In genomic region chr3:129320825-129321487, GRCh38 we compare ENCODE assay signal across 24 cellular contexts.
"Had no signal": no experiment of that assay in that cellular context is flagged by ENCODE, and none has a peak within 500 bp of the region (broad histone marks: within the 10 kb centered on the region; RNA-seq: fewer than 3 reads in every experiment).

No MANE protein-coding gene starts in this region.

- H3K9me3 Mint-ChIP-seq: activated CD4-positive, alpha-beta memory T cell treated with anti-CD3 and anti-CD28 coated beads, Interleukin-2, amount 10 ng/mL, durations not matched to agents 7 days and 5 days; activated naive CD4-positive, alpha-beta T cell treated with anti-CD3 and anti-CD28 coated beads for 36 hours; activated T-helper 17 cell treated with anti-CD3 and anti-CD28 coated beads, Interleukin-2, amount 50 U/mL, for 72 hours; T-cell had no signal

- H3K4me3 Mint-ChIP-seq: activated CD4-positive, alpha-beta memory T cell treated with anti-CD3 and anti-CD28 coated beads, Interleukin-2, amount 10 ng/mL, durations not matched to agents 7 days and 5 days; activated naive CD4-positive, alpha-beta T cell treated with anti-CD3 and anti-CD28 coated beads for 36 hours; activated naive CD8-positive, alpha-beta T cell; activated T-helper 17 cell treated with anti-CD3 and anti-CD28 coated beads, Interleukin-2, amount 50 U/mL, for 72 hours; T-cell had no signal

- DNase-seq: activated CD4-positive, alpha-beta memory T cell treated with anti-CD3 and anti-CD28 coated beads, Interleukin-2, amount 10 ng/mL, durations not matched to agents 7 days and 5 days; activated CD4-positive, alpha-beta T cell treated with anti-CD3 and anti-CD28 coated beads, Interleukin-2, amount 50 U/mL, for 1 hour; activated CD4-positive, CD25-positive, alpha-beta regulatory T cell; activated gamma-delta T cell; activated naive CD4-positive, alpha-beta T cell treated with anti-CD3 and anti-CD28 coated beads for 36 hours; activated T-cell treated with anti-CD3 and anti-CD28 coated beads for 4 hours; activated T-cell treated with anti-CD3 and anti-CD28 coated beads, Interleukin-2, amount 50 U/mL, for 48 hours; amygdala; brain microvascular endothelial cell; Kasumi-1; NCI-H1105 treated with DMSO at 0.1 percent for 48 hours; NCI-H146; NCI-H187 treated with DMSO at 0.1 percent for 48 hours; NCI-H2171; NCI-H2227 treated with DMSO at 0.1 percent for 48 hours; NCI-H510A; NCI-H526 treated with DMSO at 0.1 percent for 48 hours; NCI-H82; SIG-M5; T-cell had no signal

- ATAC-seq: activated T-helper 17 cell treated with anti-CD3 and anti-CD28 coated beads, Interleukin-2, amount 50 U/mL, for 72 hours; T-cell had no signal

- H3K27ac ChIP-seq: brain microvascular endothelial cell, SK-N-MC, VCaP had no signal

- H3K4me1 Mint-ChIP-seq: activated T-helper 17 cell treated with anti-CD3 and anti-CD28 coated beads, Interleukin-2, amount 50 U/mL, for 72 hours had no signal

- H3K27me3 ChIP-seq: brain microvascular endothelial cell had no signal

- H3K36me3 ChIP-seq: brain microvascular endothelial cell had no signal

- H3K27me3 Mint-ChIP-seq: activated CD4-positive, alpha-beta memory T cell treated with anti-CD3 and anti-CD28 coated beads, Interleukin-2, amount 10 ng/mL, durations not matched to agents 7 days and 5 days; activated naive CD8-positive, alpha-beta T cell; activated T-helper 17 cell treated with anti-CD3 and anti-CD28 coated beads, Interleukin-2, amount 50 U/mL, for 72 hours; T-cell had no signal

- H3K36me3 Mint-ChIP-seq: activated naive CD8-positive, alpha-beta T cell; T-cell had no signal

- H3K27ac Mint-ChIP-seq: activated CD4-positive, alpha-beta memory T cell treated with anti-CD3 and anti-CD28 coated beads, Interleukin-2, amount 10 ng/mL, durations not matched to agents 7 days and 5 days; activated naive CD4-positive, alpha-beta T cell treated with anti-CD3 and anti-CD28 coated beads for 36 hours; activated naive CD8-positive, alpha-beta T cell; activated T-helper 17 cell treated with anti-CD3 and anti-CD28 coated beads, Interleukin-2, amount 50 U/mL, for 72 hours; T-cell had no signal

- H3K4me3 ChIP-seq: SK-N-MC had no signal
